In genomic region chr12:88083634-88084033, GRCh38 we compare ENCODE assay signal across 9 cellular contexts. TPM values are rescaled to one million over a fixed set of nuclear protein-coding genes. Genes with fewer than 3 reads are reported as not detected.
"Had no signal": no experiment of that assay in that cellular context is flagged by ENCODE, and none has a peak within 500 bp of the region (broad histone marks: within the 10 kb centered on the region; RNA-seq: fewer than 3 reads in every experiment).

No MANE protein-coding gene starts in this region.

- H3K4me3 ChIP-seq: GM23248, HAP-1 had no signal

- H3K4me1 ChIP-seq: HAP-1 had no signal

- DNase-seq: GM23248, GOT3, H7 had no signal

- H3K9ac ChIP-seq: GM23248 had no signal

- H3K27me3 Mint-ChIP-seq: IgD-negative memory B cell had no signal

- H3K9me3 Mint-ChIP-seq: IgD-negative memory B cell had no signal

- H3K27ac ChIP-seq: GM23248 had no signal

- FAIRE-seq: HTR-8/SVneo had no signal

- H3K4me1 Mint-ChIP-seq: IgD-negative memory B cell had no signal

- H2AFZ ChIP-seq: GM23248 had no signal

- H3K9me3 ChIP-seq: HAP-1 had no signal

- H3K27ac Mint-ChIP-seq: IgD-negative memory B cell had no signal

- H3K4me3 Mint-ChIP-seq: IgD-negative memory B cell had no signal

- ATAC-seq: HCT116 had no signal

RNA-seq across cellular contexts. Expression of gene C12orf50, which starts 54.4 kb away (rescaled TPM):
- total RNA-seq: GM23248, H4, H7, HT-29 had no signal
- polyA plus RNA-seq: GM23248, IgD-negative memory B cell had no signal
